ENCODE assay signal across 29 cellular contexts in the genomic region with DNA sequence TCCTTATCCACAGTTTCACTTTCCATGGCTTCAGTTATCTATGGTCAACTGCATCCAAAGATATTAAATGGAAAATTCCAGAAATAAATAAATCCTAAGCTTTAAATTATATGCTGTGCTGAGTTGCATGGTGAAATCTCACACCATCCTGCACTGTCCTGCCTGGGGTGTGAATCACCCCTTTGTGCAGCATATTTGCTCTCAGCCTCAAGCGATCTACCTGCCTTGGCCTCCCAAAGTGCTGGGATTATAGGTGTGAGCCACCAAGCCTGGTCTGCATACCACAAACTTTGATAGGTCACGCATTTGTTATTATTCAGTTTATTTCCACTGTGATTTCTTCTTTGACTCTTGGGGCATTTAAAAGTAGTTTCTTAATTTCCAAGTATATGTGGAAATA.
"Had no signal": no experiment of that assay in that cellular context is flagged by ENCODE, and none has a peak within 500 bp of the region (broad histone marks: within the 10 kb centered on the region; RNA-seq: fewer than 3 reads in every experiment).

No MANE protein-coding gene starts in this region.

- H3K4me3 Mint-ChIP-seq: effector memory CD8-positive, alpha-beta T cell; naive thymus-derived CD8-positive, alpha-beta T cell; nephron progenitor cell; stimulated activated naive CD8-positive, alpha-beta T cell treated with anti-CD3 and anti-CD28 coated beads, Interleukin-15, amount 100 ng/mL, for 72 hours had no signal

- H3K27ac Mint-ChIP-seq: effector memory CD8-positive, alpha-beta T cell; naive thymus-derived CD8-positive, alpha-beta T cell; nephron progenitor cell; stimulated activated naive CD8-positive, alpha-beta T cell treated with anti-CD3 and anti-CD28 coated beads, Interleukin-15, amount 100 ng/mL, for 72 hours had no signal

- H3K27ac ChIP-seq: esophagus muscularis mucosa, heart right ventricle, prostate gland, right atrium auricular region, suprapubic skin, transverse colon, upper lobe of right lung, uterus had no signal

- ATAC-seq: effector memory CD8-positive, alpha-beta T cell; heart right ventricle; naive thymus-derived CD8-positive, alpha-beta T cell; sciatic nerve; stimulated activated naive CD8-positive, alpha-beta T cell treated with anti-CD3 and anti-CD28 coated beads, Interleukin-15, amount 100 ng/mL, for 72 hours had no signal

- H3K27me3 ChIP-seq: esophagus muscularis mucosa, heart right ventricle, right atrium auricular region, suprapubic skin, transverse colon, upper lobe of right lung, uterus had no signal

- H3K4me1 Mint-ChIP-seq: nephron progenitor cell had no signal

- H3K9me3 ChIP-seq: prostate gland, suprapubic skin had no signal

- H3K36me3 ChIP-seq: esophagus muscularis mucosa, prostate gland, right atrium auricular region, suprapubic skin, transverse colon, upper lobe of right lung, uterus had no signal

- H3K4me3 ChIP-seq: esophagus muscularis mucosa, heart right ventricle, lung, prostate gland, right atrium auricular region, smooth muscle cell, suprapubic skin, transverse colon, upper lobe of right lung, uterus had no signal

- H3K4me2 ChIP-seq: smooth muscle cell had no signal

- H3K4me1 ChIP-seq: esophagus muscularis mucosa, heart right ventricle, prostate gland, right atrium auricular region, suprapubic skin, transverse colon, upper lobe of right lung, uterus had no signal

- DNase-seq: cortex of kidney; effector memory CD8-positive, alpha-beta T cell; foreskin melanocyte; glutamatergic neuron; heart right ventricle; hippocampal formation; mesenchymal stem cell; midbrain; naive thymus-derived CD8-positive, alpha-beta T cell; nephron progenitor cell; nucleus accumbens; stimulated activated CD4-positive, alpha-beta T cell treated with anti-CD3 and anti-CD28 coated beads, Interleukin-12 subunit alpha, Interleukin-12 subunit beta, amount 100 ng/mL, for 4 hours; stimulated activated CD4-positive, alpha-beta T cell treated with anti-CD3 and anti-CD28 coated beads, Interleukin-1b, Interleukin-23, amount 100 ng/mL, for 48 hours; stimulated activated CD4-positive, alpha-beta T cell treated with anti-CD3 and anti-CD28 coated beads, Interleukin-4, amount 100 ng/mL, for 1 hour; stimulated activated CD8-positive, alpha-beta memory T cell treated with anti-CD3 and anti-CD28 coated beads, Interleukin-4, amount 100 ng/mL, for 48 hours; stimulated activated naive CD4-positive, alpha-beta T cell; stimulated activated naive CD8-positive, alpha-beta T cell treated with anti-CD3 and anti-CD28 coated beads, Interleukin-15, amount 100 ng/mL, for 72 hours; transverse colon; upper lobe of right lung; uterus had no signal

- FAIRE-seq: endometrium, islet of Langerhans had no signal

- H3K27me3 Mint-ChIP-seq: effector memory CD8-positive, alpha-beta T cell; stimulated activated naive CD8-positive, alpha-beta T cell treated with anti-CD3 and anti-CD28 coated beads, Interleukin-15, amount 100 ng/mL, for 72 hours had no signal
